13 cellular contexts compared by ENCODE assay signal in the genomic region with DNA sequence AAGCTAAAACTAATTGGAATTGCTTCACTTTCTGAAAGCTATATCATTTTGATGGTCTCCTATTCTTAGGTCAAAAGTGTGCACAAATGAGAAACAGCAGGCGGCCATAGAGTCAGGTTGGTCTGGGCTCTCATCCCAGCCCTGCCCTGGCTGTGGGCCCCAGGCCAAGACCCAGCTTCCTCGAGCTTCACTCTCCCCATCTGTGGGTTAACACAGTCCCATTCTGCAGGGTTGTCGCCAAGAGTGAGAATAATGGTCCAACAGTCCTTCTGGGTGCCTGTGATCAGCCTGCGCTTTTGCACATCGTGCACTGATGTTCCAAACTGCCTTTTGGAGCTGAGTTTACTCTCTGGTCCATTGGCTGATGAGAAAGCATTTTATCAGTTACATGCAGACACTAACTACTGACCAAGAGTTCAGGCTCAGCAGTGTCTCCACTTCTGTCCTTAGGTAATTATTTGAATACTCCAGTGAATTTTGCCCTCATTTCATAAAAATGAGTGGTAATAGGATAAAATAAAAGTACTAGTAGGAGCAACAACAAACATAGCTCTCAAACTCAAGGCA.
DNase-seq lines count a peak whose midpoint lies in the region; ATAC-seq and TF ChIP-seq lines count a peak whose summit lies in the region.
"Had no signal": no experiment of that assay in that cellular context is flagged by ENCODE, and none has a peak within 500 bp of the region (broad histone marks: within the 10 kb centered on the region; RNA-seq: fewer than 3 reads in every experiment).

No MANE protein-coding gene starts in this region.

- peak; percentile 51 for ATAC-seq in left colon
- ATAC-seq: effector memory CD8-positive, alpha-beta T cell had no signal

- no peaks in the 10 kb centered on the region for H3K27me3 ChIP-seq in esophagus squamous epithelium

- H3K36me3 Mint-ChIP-seq in HFFc6 (ENCODE audit: low read depth) = no peaks in the 10 kb centered on the region

- no peak overlapping the region for H3K4me3 ChIP-seq in esophagus squamous epithelium

- intact Hi-C loops in left colon (cut with DNase I, micrococcal nuclease) = no loop called here
- intact Hi-C loops in esophagus squamous epithelium (cut with DNase I) = no loop called here

- peaks cover 0 to 13% (median 0%) of the 10 kb centered on the region in 3 donors for H3K36me3 ChIP-seq in esophagus squamous epithelium

- peaks cover 0 to 24% (median 12%) of the 10 kb centered on the region in 3 donors for H3K4me1 ChIP-seq in esophagus squamous epithelium

- no peak overlapping the region for H3K27ac ChIP-seq in esophagus squamous epithelium

- no peaks in the 10 kb centered on the region for H3K9me3 ChIP-seq in esophagus squamous epithelium

- no peak overlapping the region for H3K4me3 Mint-ChIP-seq in HFFc6
- H3K4me3 Mint-ChIP-seq: activated naive CD8-positive, alpha-beta T cell treated with anti-CD3 and anti-CD28 coated beads, Interleukin-2, amount 10 ng/mL, durations not matched to agents 7 days and 5 days; effector memory CD8-positive, alpha-beta T cell had no signal

- H3K27me3 Mint-ChIP-seq in HFFc6 (ENCODE audit: insufficient read depth) = peaks cover 6% of the 10 kb centered on the region
- H3K27me3 Mint-ChIP-seq: activated naive CD8-positive, alpha-beta T cell treated with anti-CD3 and anti-CD28 coated beads, Interleukin-2, amount 10 ng/mL, durations not matched to agents 7 days and 5 days; CD8-positive, alpha-beta memory T cell; effector memory CD8-positive, alpha-beta T cell had no signal

- H3K9me3 Mint-ChIP-seq in HFFc6 = no peaks in the 10 kb centered on the region
- H3K9me3 Mint-ChIP-seq: activated naive CD8-positive, alpha-beta T cell treated with anti-CD3 and anti-CD28 coated beads, Interleukin-2, amount 10 ng/mL, durations not matched to agents 7 days and 5 days; CD8-positive, alpha-beta memory T cell; effector memory CD8-positive, alpha-beta T cell had no signal

- TF ChIP-seq POLR2A in esophagus squamous epithelium (IDR thresholded peaks at IDR 0.05) = no peak

- H3K27ac Mint-ChIP-seq in HFFc6 = no peak overlapping the region
- H3K27ac Mint-ChIP-seq: activated naive CD8-positive, alpha-beta T cell treated with anti-CD3 and anti-CD28 coated beads, Interleukin-2, amount 10 ng/mL, durations not matched to agents 7 days and 5 days; effector memory CD8-positive, alpha-beta T cell had no signal

- DNase-seq in GM04504 (ENCODE audit: low read depth) = peak; percentile 1
- peak; percentile 93 to 98 for DNase-seq in NCI-H446 (lab: John Stamatoyannopoulos, UW)
- peak; percentile 89 for DNase-seq in cerebellum (ENCODE audit: low spot score)
- DNase-seq in left colon = no peak
- DNase-seq in NCI-H510A treated with DMSO at 0.1 percent for 48 hours (lab: John Stamatoyannopoulos, UW) = no peak
- DNase-seq in esophagus squamous epithelium (lab: John Stamatoyannopoulos, UW) = no peak
- no peak for DNase-seq in HFFc6
- no peak for DNase-seq in EL
- DNase-seq: activated CD8-positive, alpha-beta memory T cell treated with anti-CD3 and anti-CD28 coated beads for 24 hours; activated naive CD8-positive, alpha-beta T cell treated with anti-CD3 and anti-CD28 coated beads, Interleukin-2, amount 10 ng/mL, durations not matched to agents 7 days and 5 days; CD8-positive, alpha-beta memory T cell; effector memory CD8-positive, alpha-beta T cell; retina had no signal

- peaks cover 16% of the 10 kb centered on the region for H3K4me1 Mint-ChIP-seq in HFFc6 (ENCODE audit: low read depth)

- WGBS in esophagus squamous epithelium, 2 donors = 46 to 72% methylated on average over 3 to 4 of the region's 5 CpGs

- TF ChIP-seq CTCF in esophagus squamous epithelium (IDR thresholded peaks at IDR 0.05) (no peak), HFFc6 (IDR thresholded peaks at IDR 0.05) (no peak)

Comparison
In these comparisons a context has a peak if more than half of its experiments do, and no peak if none do; other contexts are left out.
1. DNase-seq: peak in GM04504 (single experiment), NCI-H446 (2 of 2) and cerebellum (single experiment); none in left colon (0 of 2), NCI-H510A treated with DMSO at 0.1 percent for 48 hours (single experiment), esophagus squamous epithelium (single experiment), HFFc6 (single experiment) and EL (single experiment).